Comparison of ENCODE assay signal across 31 cellular contexts in the genomic region with DNA sequence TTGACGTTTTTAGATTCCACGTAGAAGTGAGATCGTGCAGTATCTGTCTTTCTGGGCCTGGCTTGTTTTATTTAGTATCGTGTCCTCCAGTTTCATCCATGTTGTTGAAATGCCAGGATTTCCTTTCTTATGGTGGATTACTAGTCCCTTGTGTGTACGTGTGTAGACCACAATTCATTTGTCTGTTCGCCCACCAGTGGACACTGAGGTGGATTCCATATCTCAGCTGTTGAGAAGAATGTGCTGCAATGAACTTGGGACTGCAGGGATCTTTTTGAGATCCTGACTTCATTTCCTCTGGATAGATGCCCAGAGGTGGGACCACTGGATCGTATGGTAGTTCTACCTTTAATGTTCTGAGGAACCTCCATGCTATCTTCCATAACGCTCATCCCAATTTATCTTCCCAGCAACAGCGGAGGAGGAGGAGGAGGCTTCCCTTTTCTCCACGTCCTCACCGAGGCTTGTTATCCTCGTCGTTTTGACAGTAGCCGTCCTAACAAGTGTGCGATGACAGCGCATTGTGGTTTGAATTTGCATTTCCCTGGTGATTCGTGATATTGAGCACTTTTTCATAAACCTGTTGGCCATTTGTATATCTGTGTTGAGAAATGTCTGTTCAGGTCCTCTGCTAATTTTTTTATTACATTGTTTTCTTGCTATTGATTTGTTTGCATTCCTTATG.
"Had no signal": no experiment of that assay in that cellular context is flagged by ENCODE, and none has a peak within 500 bp of the region (broad histone marks: within the 10 kb centered on the region; RNA-seq: fewer than 3 reads in every experiment).

No MANE protein-coding gene starts in this region.

- H3K36me3 ChIP-seq: brain microvascular endothelial cell, esophagus muscularis mucosa, gastrocnemius medialis, WERI-Rb-1 had no signal

- H3K4me3 ChIP-seq: esophagus muscularis mucosa, gastrocnemius medialis had no signal

- DNase-seq: activated B cell treated with CpG ODN at 0.5 μM for 24 hours; activated CD4-positive, alpha-beta T cell treated with anti-CD3 and anti-CD28 coated beads for 48 hours; activated CD4-positive, alpha-beta T cell treated with anti-CD3 and anti-CD28 coated beads, Interleukin-2, amount 50 U/mL, for 1 hour; activated CD4-positive, alpha-beta T cell treated with anti-CD3 and anti-CD28 coated beads, Interleukin-2, amount 50 U/mL, for 48 hours; activated CD8-positive, alpha-beta memory T cell treated with anti-CD3 and anti-CD28 coated beads for 24 hours; activated CD8-positive, alpha-beta T cell treated with anti-CD3 and anti-CD28 coated beads for 36 hours; activated effector memory CD4-positive, alpha-beta T cell treated with Interleukin-2 at 50 U/mL for 16 hours; activated gamma-delta T cell treated with Interleukin-2 at 50 U/mL for 16 hours; activated naive CD4-positive, alpha-beta T cell treated with anti-CD3 and anti-CD28 coated beads, Interleukin-2, amount 50 U/mL, for 16 hours; activated naive CD4-positive, alpha-beta T cell treated with Interleukin-2 at 50 U/mL for 16 hours; activated T-cell treated with anti-CD3 and anti-CD28 coated beads, Interleukin-2, amount 50 U/mL, for 4 hours; amniotic stem cell; anterior cingulate cortex; brain microvascular endothelial cell; caudate nucleus; cortex of kidney; dermis blood vessel endothelial cell; effector CD4-positive, alpha-beta T cell; effector memory CD8-positive, alpha-beta T cell; erythroblast; foreskin keratinocyte; gastrocnemius medialis; glutamatergic neuron; T-helper 1 cell; T-helper 17 cell; T1000; WERI-Rb-1 had no signal

- H3K9me3 ChIP-seq: esophagus muscularis mucosa, gastrocnemius medialis had no signal

- H3K4me3 Mint-ChIP-seq: activated B cell treated with CpG ODN at 0.5 μM for 24 hours; activated CD8-positive, alpha-beta T cell treated with anti-CD3 and anti-CD28 coated beads for 36 hours; activated naive CD8-positive, alpha-beta T cell; activated T-cell treated with anti-CD3 and anti-CD28 coated beads, Interleukin-2, amount 50 U/mL, for 4 hours; activated T-helper 17 cell treated with anti-CD3 and anti-CD28 coated beads, Interleukin-2, amount 50 U/mL, for 72 hours; effector memory CD8-positive, alpha-beta T cell; T-helper 17 cell; T-helper 2 cell treated with Interferon-gamma antibody and Interleukin-4, amounts not matched to agents 5 μg/mL and 100 μg/mL, for 36 hours had no signal

- H3K4me1 ChIP-seq: esophagus muscularis mucosa, gastrocnemius medialis had no signal

- H3K36me3 Mint-ChIP-seq: activated naive CD8-positive, alpha-beta T cell had no signal

- H3K27ac ChIP-seq: brain microvascular endothelial cell, esophagus muscularis mucosa, foreskin keratinocyte, gastrocnemius medialis, WERI-Rb-1 had no signal

- H3K27ac Mint-ChIP-seq: activated B cell treated with CpG ODN at 0.5 μM for 24 hours; activated CD8-positive, alpha-beta T cell treated with anti-CD3 and anti-CD28 coated beads for 36 hours; activated naive CD8-positive, alpha-beta T cell; activated T-helper 17 cell treated with anti-CD3 and anti-CD28 coated beads, Interleukin-2, amount 50 U/mL, for 72 hours; effector memory CD8-positive, alpha-beta T cell; T-helper 17 cell; T-helper 2 cell treated with Interferon-gamma antibody and Interleukin-4, amounts not matched to agents 5 μg/mL and 100 μg/mL, for 36 hours had no signal

- H3K4me1 Mint-ChIP-seq: activated B cell treated with CpG ODN at 0.5 μM for 24 hours; activated T-helper 17 cell treated with anti-CD3 and anti-CD28 coated beads, Interleukin-2, amount 50 U/mL, for 72 hours; T-helper 17 cell had no signal

- H3K27me3 Mint-ChIP-seq: activated B cell treated with CpG ODN at 0.5 μM for 24 hours; activated CD8-positive, alpha-beta T cell treated with anti-CD3 and anti-CD28 coated beads for 36 hours; activated naive CD8-positive, alpha-beta T cell; activated T-helper 17 cell treated with anti-CD3 and anti-CD28 coated beads, Interleukin-2, amount 50 U/mL, for 72 hours; T-helper 17 cell had no signal

- H3K9me3 Mint-ChIP-seq: activated B cell treated with CpG ODN at 0.5 μM for 24 hours; activated CD8-positive, alpha-beta T cell treated with anti-CD3 and anti-CD28 coated beads for 36 hours; activated T-cell treated with anti-CD3 and anti-CD28 coated beads, Interleukin-2, amount 50 U/mL, for 4 hours; activated T-helper 17 cell treated with anti-CD3 and anti-CD28 coated beads, Interleukin-2, amount 50 U/mL, for 72 hours had no signal

- H3K27me3 ChIP-seq: brain microvascular endothelial cell, foreskin keratinocyte had no signal
